Comparison of ENCODE assay signal across 2 cellular contexts in the genomic region with DNA sequence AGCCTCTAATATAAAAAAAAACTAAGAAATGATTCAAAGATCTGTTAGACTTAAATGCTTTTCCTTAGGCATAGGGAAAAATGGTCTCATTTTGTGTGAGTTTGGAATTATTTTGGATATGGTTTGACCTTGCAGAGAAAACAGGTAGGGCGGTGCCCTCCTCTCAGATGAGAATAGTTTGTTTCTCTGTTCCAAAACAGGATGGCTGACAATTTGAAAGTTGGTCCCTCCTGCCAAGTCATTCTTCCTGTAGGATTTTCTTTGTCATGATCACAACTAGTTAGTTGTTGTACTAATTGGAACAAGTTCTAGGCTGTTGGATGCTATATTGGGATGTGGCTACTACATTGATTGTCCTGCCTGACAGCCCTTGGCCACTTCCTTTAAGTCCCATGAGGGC.
TF ChIP-seq lines count a peak whose summit lies in the region.

No MANE protein-coding gene starts in this region.

TF ChIP-seq in GM23338, 12 proteins besides CTCF, POLR2A, EP300 and RAD21:
- TF ChIP-seq, protein P1, sequence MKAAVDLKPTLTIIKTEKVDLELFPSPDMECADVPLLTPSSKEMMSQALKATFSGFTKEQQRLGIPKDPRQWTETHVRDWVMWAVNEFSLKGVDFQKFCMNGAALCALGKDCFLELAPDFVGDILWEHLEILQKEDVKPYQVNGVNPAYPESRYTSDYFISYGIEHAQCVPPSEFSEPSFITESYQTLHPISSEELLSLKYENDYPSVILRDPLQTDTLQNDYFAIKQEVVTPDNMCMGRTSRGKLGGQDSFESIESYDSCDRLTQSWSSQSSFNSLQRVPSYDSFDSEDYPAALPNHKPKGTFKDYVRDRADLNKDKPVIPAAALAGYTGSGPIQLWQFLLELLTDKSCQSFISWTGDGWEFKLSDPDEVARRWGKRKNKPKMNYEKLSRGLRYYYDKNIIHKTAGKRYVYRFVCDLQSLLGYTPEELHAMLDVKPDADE (IDR thresholded peaks at IDR 0.05): no peak
- TF ChIP-seq EZH2phosphoT487 (IDR thresholded peaks at IDR 0.05; ENCODE audit: unreplicated experiment): no peak
- TF ChIP-seq NANOG (IDR thresholded peaks at IDR 0.05; ENCODE audit: borderline replicate concordance): no peak
- no peak for TF ChIP-seq CREB1 (CRISPR knock-in tag; IDR thresholded peaks at IDR 0.05; ENCODE audit: low read depth)
- TF ChIP-seq STAT1 (IDR thresholded peaks at IDR 0.05; ENCODE audit: unreplicated experiment): no peak
- TF ChIP-seq ZNF331 (CRISPR knock-in tag; IDR thresholded peaks at IDR 0.05; ENCODE audit: low read depth): no peak

TF ChIP-seq in IMR-90, 13 proteins besides CTCF, POLR2A, EP300 and RAD21:
- TF ChIP-seq RCOR1 (IDR thresholded peaks at IDR 0.05; ENCODE audit: insufficient replicate concordance, low read length): no peak
- no peak for TF ChIP-seq FOS (IDR thresholded peaks at IDR 0.05; ENCODE audit: low read depth, low read length)
- TF ChIP-seq SMC3 (IDR thresholded peaks at IDR 0.05; ENCODE audit: low read depth, low read length): no peak
- TF ChIP-seq CEBPB (IDR thresholded peaks at IDR 0.05; ENCODE audit: low read depth, low read length): no peak
- no peak for TF ChIP-seq CHD1 (IDR thresholded peaks at IDR 0.05; ENCODE audit: low read depth, low read length)
- no peak for TF ChIP-seq BHLHE40 (IDR thresholded peaks at IDR 0.05; ENCODE audit: low read depth, low read length)
- TF ChIP-seq RFX5 (IDR thresholded peaks at IDR 0.05; ENCODE audit: low read depth, low read length): no peak
- TF ChIP-seq MAZ (IDR thresholded peaks at IDR 0.05; ENCODE audit: borderline replicate concordance, low read depth, low read length): no peak
- TF ChIP-seq MXI1 (IDR thresholded peaks at IDR 0.05; ENCODE audit: borderline replicate concordance, low read depth, low read length): no peak
- no peak for TF ChIP-seq ELK1 (IDR thresholded peaks at IDR 0.05; ENCODE audit: borderline replicate concordance, low read depth, low read length)
- TF ChIP-seq MAFK (IDR thresholded peaks at IDR 0.05; ENCODE audit: low read depth, low read length): no peak
